In the genomic region with DNA sequence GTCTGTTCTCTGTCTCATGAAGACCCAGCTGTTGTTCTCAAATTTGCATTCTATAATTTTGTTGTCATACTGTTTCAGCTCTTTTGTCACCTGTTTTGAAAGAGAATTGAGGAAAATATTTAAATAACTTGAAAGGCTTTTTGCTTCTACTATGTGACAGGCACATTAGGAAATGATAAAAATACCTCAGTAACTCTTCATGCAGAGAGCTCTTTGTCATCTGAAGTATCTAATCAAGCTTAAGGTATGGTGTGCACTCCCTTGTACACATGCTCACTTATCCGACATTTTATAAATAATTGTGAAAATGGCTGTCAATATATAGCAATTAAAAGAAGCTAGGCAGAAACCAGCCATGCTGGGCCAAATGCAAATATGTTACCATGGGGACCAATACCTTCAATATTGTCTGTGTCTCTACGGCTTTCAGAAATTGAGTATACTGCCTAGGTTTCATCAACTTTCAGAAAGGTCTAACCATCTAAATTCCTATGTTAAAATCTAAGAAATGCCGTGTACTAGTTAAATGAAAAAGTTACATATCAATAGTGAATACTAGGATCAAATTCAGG, we compare ENCODE assay signal across 1 cellular context.
TF ChIP-seq lines count a peak whose summit lies in the region.

No MANE protein-coding gene starts in this region.

TF ChIP-seq in GM12878, 131 proteins besides CTCF, POLR2A, EP300 and RAD21 (continued from another document):
- TF ChIP-seq MEF2A (IDR thresholded peaks at IDR 0.05; ENCODE audit: insufficient read depth, low read depth, low read length) (no peak), RELA (IDR thresholded peaks at IDR 0.05; ENCODE audit: borderline replicate concordance, partially characterized antibody) (no peak), ATF7 (IDR thresholded peaks at IDR 0.05; ENCODE audit: low read depth) (no peak), CBX5 (IDR thresholded peaks at IDR 0.05; ENCODE audit: low read depth) (no peak), ETV6 (conservative IDR thresholded peaks at IDR 0.05 in 1 of 2, IDR thresholded peaks at IDR 0.05 in 1 of 2; ENCODE audit: borderline replicate concordance in 1 of 2, low read depth in 1 of 2) (no peak), FOXM1 (IDR thresholded peaks at IDR 0.05; ENCODE audit: low read depth, low read length) (no peak), MEF2B (IDR thresholded peaks at IDR 0.05; ENCODE audit: partially characterized antibody, poor library complexity, severe bottlenecking) (no peak), SMAD5 (IDR thresholded peaks at IDR 0.05; ENCODE audit: low read depth) (no peak), BACH1 (IDR thresholded peaks at IDR 0.05; ENCODE audit: borderline replicate concordance) (no peak), POLR2AphosphoS5 (IDR thresholded peaks at IDR 0.05; ENCODE audit: low read length) (no peak), SRF (IDR thresholded peaks at IDR 0.05; ENCODE audit: low read depth in 2 of 2, low read length in 2 of 2) (no peak), ESRRA (IDR thresholded peaks at IDR 0.05; ENCODE audit: low read length) (no peak), RUNX3 (IDR thresholded peaks at IDR 0.05; ENCODE audit: low read length) (no peak), RCOR1 (conservative IDR thresholded peaks at IDR 0.05; ENCODE audit: low read depth, low read length) (no peak), CHD4 (IDR thresholded peaks at IDR 0.05) (no peak)
- TF ChIP-seq, protein P1, sequence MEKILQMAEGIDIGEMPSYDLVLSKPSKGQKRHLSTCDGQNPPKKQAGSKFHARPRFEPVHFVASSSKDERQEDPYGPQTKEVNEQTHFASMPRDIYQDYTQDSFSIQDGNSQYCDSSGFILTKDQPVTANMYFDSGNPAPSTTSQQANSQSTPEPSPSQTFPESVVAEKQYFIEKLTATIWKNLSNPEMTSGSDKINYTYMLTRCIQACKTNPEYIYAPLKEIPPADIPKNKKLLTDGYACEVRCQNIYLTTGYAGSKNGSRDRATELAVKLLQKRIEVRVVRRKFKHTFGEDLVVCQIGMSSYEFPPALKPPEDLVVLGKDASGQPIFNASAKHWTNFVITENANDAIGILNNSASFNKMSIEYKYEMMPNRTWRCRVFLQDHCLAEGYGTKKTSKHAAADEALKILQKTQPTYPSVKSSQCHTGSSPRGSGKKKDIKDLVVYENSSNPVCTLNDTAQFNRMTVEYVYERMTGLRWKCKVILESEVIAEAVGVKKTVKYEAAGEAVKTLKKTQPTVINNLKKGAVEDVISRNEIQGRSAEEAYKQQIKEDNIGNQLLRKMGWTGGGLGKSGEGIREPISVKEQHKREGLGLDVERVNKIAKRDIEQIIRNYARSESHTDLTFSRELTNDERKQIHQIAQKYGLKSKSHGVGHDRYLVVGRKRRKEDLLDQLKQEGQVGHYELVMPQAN (conservative IDR thresholded peaks at IDR 0.05), result no peak
